14 cellular contexts compared by ENCODE assay signal in the genomic region with DNA sequence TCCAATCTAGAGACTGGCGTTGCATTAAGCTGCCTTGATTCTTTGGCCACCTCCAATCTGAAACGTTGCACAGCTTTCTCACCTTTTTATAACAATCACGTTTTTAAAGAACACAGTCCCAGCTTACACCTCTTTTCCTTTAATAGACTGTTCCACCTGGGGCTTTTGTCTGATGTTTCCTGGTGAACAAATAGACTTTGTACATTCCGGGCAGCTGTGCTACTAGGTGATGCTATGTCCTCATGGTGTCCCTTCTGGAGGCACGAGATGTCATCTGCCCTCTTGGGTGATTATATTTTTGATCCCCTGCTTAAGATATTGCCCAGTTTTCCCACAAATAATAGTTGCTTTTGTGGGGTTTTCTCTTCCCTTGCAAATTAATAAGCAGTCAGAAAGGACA.
DNase-seq lines count a peak whose midpoint lies in the region; ATAC-seq and TF ChIP-seq lines count a peak whose summit lies in the region.
"Had no signal": no experiment of that assay in that cellular context is flagged by ENCODE, and none has a peak within 500 bp of the region (broad histone marks: within the 10 kb centered on the region; RNA-seq: fewer than 3 reads in every experiment).

No MANE protein-coding gene starts in this region.

- H3K4me3 Mint-ChIP-seq in T-cell = no peak overlapping the region
- H3K4me3 Mint-ChIP-seq: CD14-positive monocyte; CD8-positive, alpha-beta T cell; H9 had no signal

- DNase-seq in DMS153 (lab: John Stamatoyannopoulos, UW) (peak; percentile 16), DMS153 treated with DMSO at 0.1 percent for 48 hours (lab: John Stamatoyannopoulos, UW; ENCODE audit: unreplicated experiment) (no peak), COLO668 (lab: John Stamatoyannopoulos, UW; ENCODE audit: unreplicated experiment) (peak; percentile 9), NCI-H146 treated with DMSO at 0.1 percent for 48 hours (lab: John Stamatoyannopoulos, UW; ENCODE audit: unreplicated experiment) (peak; percentile 54), mucosa of descending colon (no peak), T-cell (no peak), NCI-H345 treated with DMSO at 0.1 percent for 48 hours (lab: John Stamatoyannopoulos, UW; ENCODE audit: unreplicated experiment) (no peak)
- DNase-seq: Caco-2; CD8-positive, alpha-beta T cell; DMS79 treated with DMSO at 0.1 percent for 48 hours; EL; GOT3; H9 had no signal

- H3K4me3 ChIP-seq in mucosa of descending colon = no peak overlapping the region

- no peaks in the 10 kb centered on the region for H3K4me1 Mint-ChIP-seq in T-cell
- H3K4me1 Mint-ChIP-seq: CD14-positive monocyte had no signal

- intact Hi-C loops in mucosa of descending colon (cut with DNase I, micrococcal nuclease) = no loop called here

- H3K27ac Mint-ChIP-seq in T-cell = no peak overlapping the region
- H3K27ac Mint-ChIP-seq: CD14-positive monocyte; CD8-positive, alpha-beta T cell; H9 had no signal

- H3K4me1 ChIP-seq in mucosa of descending colon (ENCODE audit: low read depth) = no peaks in the 10 kb centered on the region
- H3K4me1 ChIP-seq: Caco-2 had no signal

- H3K27me3 Mint-ChIP-seq in T-cell = no peaks in the 10 kb centered on the region

- H3K36me3 Mint-ChIP-seq in T-cell = no peaks in the 10 kb centered on the region
- H3K36me3 Mint-ChIP-seq: CD14-positive monocyte; CD8-positive, alpha-beta T cell had no signal

- H3K36me3 ChIP-seq in mucosa of descending colon (ENCODE audit: low read depth) = no peaks in the 10 kb centered on the region

- CTCF ChIA-PET in T-cell (lab: Charles Lee) = no interaction called here

- ATAC-seq in mucosa of descending colon (peak; percentile 64), T-cell (replicated peaks in 1 of 4) (no peak)
- ATAC-seq: CD8-positive, alpha-beta T cell had no signal

- no peak for TF ChIP-seq CTCF in mucosa of descending colon (IDR thresholded peaks at IDR 0.05)

- H3K9me3 Mint-ChIP-seq in T-cell = no peaks in the 10 kb centered on the region
- H3K9me3 Mint-ChIP-seq: CD8-positive, alpha-beta T cell had no signal

- POLR2A ChIA-PET in T-cell (lab: Charles Lee) = no interaction called here

- H3K9me3 ChIP-seq in mucosa of descending colon = no peaks in the 10 kb centered on the region
- H3K9me3 ChIP-seq: Caco-2 had no signal

Comparison
In these comparisons a context has a peak if more than half of its experiments do, and no peak if none do; other contexts are left out.
1. DNase-seq: peak in DMS153 (single experiment), COLO668 (single experiment) and NCI-H146 treated with DMSO at 0.1 percent for 48 hours (single experiment); none in DMS153 treated with DMSO at 0.1 percent for 48 hours (single experiment), mucosa of descending colon (0 of 3), T-cell (0 of 34) and NCI-H345 treated with DMSO at 0.1 percent for 48 hours (single experiment).